18 cellular contexts compared by ENCODE assay signal in genomic region chr18:13298262-13298661, GRCh38.
DNase-seq lines count a peak whose midpoint lies in the region.
"Had no signal": no experiment of that assay in that cellular context is flagged by ENCODE, and none has a peak within 500 bp of the region (broad histone marks: within the 10 kb centered on the region; RNA-seq: fewer than 3 reads in every experiment).

No MANE protein-coding gene starts in this region.

- H3K4me2 ChIP-seq in BLaER1 (peak overlapping the region; percentile 95), neuronal stem cell (ENCODE audit: insufficient read depth, low read length, poor library complexity, severe bottlenecking) (no peak overlapping the region)
- H3K4me2 ChIP-seq: A549 had no signal

- H2BK12ac ChIP-seq in neuronal stem cell (ENCODE audit: low read length): peak overlapping the region; percentile 17

- no peak overlapping the region for H2BK5ac ChIP-seq in neuronal stem cell (ENCODE audit: low read length)

- no CpG with 5 or more reads among the region's 10 CpGs for WGBS in neuronal stem cell (ENCODE audit: extremely low coverage in 2 of 2, insufficient read length in 2 of 2, insufficient replicate concordance in 1 of 2), 2 donors

- H4K91ac ChIP-seq in neuronal stem cell (ENCODE audit: low read depth, low read length, poor library complexity): no peak overlapping the region

- peaks cover 97% of the 10 kb centered on the region for H3K4me1 ChIP-seq in BLaER1
- H3K4me1 ChIP-seq in neuronal stem cell (ENCODE audit: control insufficient read depth in 2 of 2, insufficient read depth in 1 of 2, low read depth in 1 of 2, low read length in 2 of 2): no peaks in the 10 kb centered on the region
- H3K4me1 ChIP-seq: A549, Caco-2 had no signal

- H3K14ac ChIP-seq in neuronal stem cell (ENCODE audit: low read length): peak overlapping the region; percentile 58

- H4K20me1 ChIP-seq in BLaER1: peaks cover 6% of the 10 kb centered on the region; the same call in 1 of the 2 replicates

- peaks cover 53% of the 10 kb centered on the region for H3K36me3 ChIP-seq in BLaER1
- no peaks in the 10 kb centered on the region for H3K36me3 ChIP-seq in KOPT-K1 (ENCODE audit: insufficient read depth, low read length)
- H3K36me3 ChIP-seq in neuronal stem cell (replicated peaks in 1 of 2; ENCODE audit: control insufficient read depth in 2 of 2, insufficient read depth in 2 of 2, low read length in 2 of 2): no peaks in the 10 kb centered on the region
- H3K36me3 ChIP-seq: BE2C, HAP-1 had no signal

- H3K27me3 ChIP-seq in BLaER1 (no peaks in the 10 kb centered on the region), neuronal stem cell (ENCODE audit: control insufficient read depth in 3 of 3, insufficient read depth in 3 of 3, low read depth in 1 of 3, low read length in 3 of 3) (no peaks in the 10 kb centered on the region)
- H3K27me3 ChIP-seq: BE2C had no signal

- no peaks in the 10 kb centered on the region for H3K79me1 ChIP-seq in neuronal stem cell (ENCODE audit: low read depth, low read length)

- peak overlapping the region; percentile 49 for H3K18ac ChIP-seq in neuronal stem cell (ENCODE audit: low read length)

- no peak overlapping the region for H2AFZ ChIP-seq in neuronal stem cell (ENCODE audit: low read length)

- H3K9me3 ChIP-seq in BLaER1: no peaks in the 10 kb centered on the region
- no peaks in the 10 kb centered on the region for H3K9me3 ChIP-seq in KOPT-K1 (ENCODE audit: insufficient read depth, low read length, poor library complexity, severe bottlenecking)
- no peaks in the 10 kb centered on the region for H3K9me3 ChIP-seq in neuronal stem cell (replicated peaks in 1 of 2; ENCODE audit: control insufficient read depth in 2 of 2, insufficient read depth in 1 of 2, low read depth in 1 of 2, low read length in 2 of 2)
- H3K9me3 ChIP-seq: A549, BE2C, Caco-2, HAP-1 had no signal

- H3K27ac ChIP-seq in BLaER1: peak overlapping the region; percentile 92
- peak overlapping the region; percentile 10 for H3K27ac ChIP-seq in KOPT-K1 (ENCODE audit: low read depth, low read length, poor library complexity, severe bottlenecking)
- no peak overlapping the region for H3K27ac ChIP-seq in neuronal stem cell (replicated peaks; ENCODE audit: low read length)
- H3K27ac ChIP-seq: 22Rv1, A549 had no signal

- no peak overlapping the region for H2BK15ac ChIP-seq in neuronal stem cell (ENCODE audit: low read length)

- H3K4ac ChIP-seq in neuronal stem cell (ENCODE audit: low read length): no peak overlapping the region

- H4K8ac ChIP-seq in neuronal stem cell (ENCODE audit: low read depth, low read length): no peak overlapping the region

- DNase-seq in neuronal stem cell (ENCODE audit: low spot score) (no peak), NCI-H1092 (lab: John Stamatoyannopoulos, UW) (no peak), NOMO-1 treated with dmso at 0.1 percent for 144 hours (lab: John Stamatoyannopoulos, UW; ENCODE audit: unreplicated experiment) (no peak), NCI-H2171 treated with DMSO at 0.1 percent for 48 hours (lab: John Stamatoyannopoulos, UW) (no peak)
- DNase-seq: ACHN; AML-193; BE2C; C1 segment of cervical spinal cord; Caco-2; CD8-positive, alpha-beta T cell; DMS153; DND-41; GOT3 had no signal

- H3K23ac ChIP-seq in neuronal stem cell (ENCODE audit: low read depth, low read length, poor library complexity): peak overlapping the region; percentile 77

- no peak overlapping the region for H2BK120ac ChIP-seq in neuronal stem cell (ENCODE audit: low read depth, low read length)

- H3K9ac ChIP-seq in BLaER1 (0 out of 2 replicates have a peak overlapping the region, but pooled peaks have one; percentile 77), neuronal stem cell (ENCODE audit: low read depth, low read length, poor library complexity) (no peak overlapping the region)

- H3K4me3 ChIP-seq in BLaER1: no peak overlapping the region
- peak overlapping the region in 1 of 2 donors; percentile 22 for H3K4me3 ChIP-seq in neuronal stem cell (ENCODE audit: low read length in 2 of 2)
- H3K4me3 ChIP-seq: A549, HAP-1 had no signal

- H2AK5ac ChIP-seq in neuronal stem cell (ENCODE audit: low read depth, low read length): peak overlapping the region; percentile 14
